In the genomic region with DNA sequence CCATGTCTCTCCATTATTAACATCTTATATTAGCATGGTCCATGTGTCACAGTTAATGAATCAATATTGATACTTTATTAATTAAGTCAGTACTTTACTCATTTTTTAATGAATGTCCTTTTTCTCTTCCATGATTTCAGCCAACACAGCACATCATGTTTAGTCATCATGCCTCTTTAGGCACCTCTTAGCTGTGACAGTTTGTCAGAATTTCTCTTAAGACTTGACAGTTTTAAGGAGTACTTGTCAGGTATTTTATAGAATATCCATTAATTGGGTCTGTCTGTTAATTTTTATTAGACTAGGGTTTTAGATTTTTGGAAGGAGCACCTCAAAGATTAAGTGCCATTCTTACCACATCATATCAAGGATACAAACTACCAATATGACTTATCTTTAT, we compare ENCODE assay signal across 23 cellular contexts.
"Had no signal": no experiment of that assay in that cellular context is flagged by ENCODE, and none has a peak within 500 bp of the region (broad histone marks: within the 10 kb centered on the region; RNA-seq: fewer than 3 reads in every experiment).

No MANE protein-coding gene starts in this region.

- H3K27me3 ChIP-seq: colonic mucosa, dorsolateral prefrontal cortex, esophagus muscularis mucosa, esophagus squamous epithelium, foreskin keratinocyte, gastrocnemius medialis, gastroesophageal sphincter, heart left ventricle, heart right ventricle had no signal

- DNase-seq: colonic mucosa; cortex of kidney; dermis blood vessel endothelial cell; dorsolateral prefrontal cortex; effector CD4-positive, alpha-beta T cell; effector CD8-positive, alpha-beta T cell; effector memory CD4-positive, alpha-beta T cell; effector memory CD8-positive, alpha-beta T cell; endodermal cell; erythroblast; esophagus squamous epithelium; foreskin fibroblast; foreskin keratinocyte; foreskin melanocyte; gastrocnemius medialis; glutamatergic neuron; head of caudate nucleus; heart left ventricle; heart right ventricle had no signal

- H3K27ac ChIP-seq: colonic mucosa, coronary artery, dorsolateral prefrontal cortex, epithelial cell of prostate, esophagus muscularis mucosa, esophagus squamous epithelium, foreskin keratinocyte, gastrocnemius medialis, gastroesophageal sphincter, heart left ventricle, heart right ventricle had no signal

- H3K36me3 ChIP-seq: colonic mucosa, esophagus muscularis mucosa, esophagus squamous epithelium, gastrocnemius medialis, gastroesophageal sphincter, heart left ventricle, heart right ventricle had no signal

- H3K9me3 ChIP-seq: colonic mucosa, esophagus muscularis mucosa, esophagus squamous epithelium, gastrocnemius medialis, gastroesophageal sphincter had no signal

- H3K4me3 ChIP-seq: colonic mucosa, coronary artery, dorsolateral prefrontal cortex, esophagus muscularis mucosa, esophagus squamous epithelium, gastrocnemius medialis, gastroesophageal sphincter, heart left ventricle, heart right ventricle had no signal
